8 cellular contexts compared by ENCODE assay signal in the genomic region with DNA sequence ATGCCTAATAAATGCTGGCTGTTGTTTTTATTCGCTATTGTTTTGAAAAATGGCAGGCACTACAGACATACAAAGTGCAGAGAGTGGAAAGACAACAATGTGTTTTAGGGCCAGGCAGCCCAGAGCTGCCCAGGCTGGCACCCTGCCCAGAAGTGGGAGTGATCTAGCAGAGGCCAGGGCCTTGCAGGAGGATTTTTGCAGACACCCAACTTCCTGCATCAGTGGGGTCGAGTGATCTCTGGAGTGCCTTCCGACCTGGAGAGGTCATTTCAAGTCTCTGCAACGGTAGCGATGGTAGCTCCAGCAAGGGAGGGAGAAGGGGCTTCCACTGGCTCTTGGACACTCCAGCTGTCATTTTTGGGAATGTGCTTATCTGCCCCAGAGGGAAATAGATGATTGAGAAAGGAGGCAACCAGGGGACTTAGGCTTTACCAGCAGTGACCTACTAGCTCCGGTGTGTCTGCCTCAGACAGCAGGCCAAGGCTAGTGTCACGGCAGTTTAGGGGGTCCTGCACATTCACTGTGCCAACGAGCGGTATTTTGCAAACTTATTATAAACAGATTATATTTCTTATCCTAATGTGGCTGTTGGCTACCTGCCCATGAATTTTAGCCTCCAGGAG.
DNase-seq lines count a peak whose midpoint lies in the region; ATAC-seq and TF ChIP-seq lines count a peak whose summit lies in the region.
"Not testable (repeated sequence)": the region's sequence is repeated elsewhere in the genome, so short reads cannot be mapped to it uniquely, and the experiment has no call there.

No MANE protein-coding gene starts in this region.

- H3K27me3 ChIP-seq in Peyer's patch, gastrocnemius medialis, uterus: not testable (repeated sequence)

- not testable (repeated sequence) for H3K9me3 ChIP-seq in Peyer's patch, gastrocnemius medialis, uterus

- H3K27me3 Mint-ChIP-seq in central memory CD8-positive, alpha-beta T cell, result not testable (repeated sequence)

- H3K4me3 ChIP-seq in Peyer's patch, gastrocnemius medialis, uterus: not testable (repeated sequence)

- not testable (repeated sequence) for H3K4me1 Mint-ChIP-seq in central memory CD8-positive, alpha-beta T cell

- not testable (repeated sequence) for H3K36me3 ChIP-seq in Peyer's patch, gastrocnemius medialis, uterus

- H3K4me3 Mint-ChIP-seq in central memory CD8-positive, alpha-beta T cell, result not testable (repeated sequence)

- H3K27ac Mint-ChIP-seq in central memory CD8-positive, alpha-beta T cell (ENCODE audit: low read depth), result not testable (repeated sequence)

- not testable (repeated sequence) for TF ChIP-seq POLR2A in Peyer's patch (IDR thresholded peaks at IDR 0.05); gastrocnemius medialis (IDR thresholded peaks at IDR 0.05); uterus (IDR thresholded peaks at IDR 0.05)

- TF ChIP-seq CTCF in Peyer's patch (IDR thresholded peaks at IDR 0.05); gastrocnemius medialis (IDR thresholded peaks at IDR 0.05 in 4 of 5, conservative IDR thresholded peaks at IDR 0.05 in 1 of 5); uterus (IDR thresholded peaks at IDR 0.05): not testable (repeated sequence)

- in situ Hi-C loops in gastrocnemius medialis (cut with MboI; ENCODE audit: low sequenced_read_pairs in 4 of 4), result not testable (repeated sequence)

- ATAC-seq in central memory CD8-positive, alpha-beta T cell (replicated peaks; ENCODE audit: extremely low read depth, poor library complexity, severe bottlenecking), result peak; percentile 71
- ATAC-seq in gastrocnemius medialis, result peak; percentile 35 to 55

- intact Hi-C loops in gastrocnemius medialis (cut with DNase I; ENCODE audit: low total_unique reads); uterus (cut with DNase I; ENCODE audit: low total_unique reads): not testable (repeated sequence)

- not testable (repeated sequence) for H3K27ac ChIP-seq in Peyer's patch, gastrocnemius medialis, uterus

- H3K36me3 Mint-ChIP-seq in central memory CD8-positive, alpha-beta T cell (ENCODE audit: insufficient read depth), result not testable (repeated sequence)

- H3K9me3 Mint-ChIP-seq in central memory CD8-positive, alpha-beta T cell, result not testable (repeated sequence)

- DNase-seq in EH (ENCODE audit: low read depth), result peak; percentile 35
- DNase-seq in Peyer's patch, result peak; percentile 54 to 82 (median 55)
- peak; percentile 18 for DNase-seq in activated T-helper 1 cell treated with Interleukin-2 at 50 U/mL for 16 hours (ENCODE audit: low read depth)
- DNase-seq in central memory CD8-positive, alpha-beta T cell (ENCODE audit: low spot score in 2 of 2), result peak in 1 of 2 donors; percentile 29
- DNase-seq in glomerular visceral epithelial cell (ENCODE audit: extremely low spot score), result peak; percentile 46
- peak; percentile 71 to 77 for DNase-seq in lung microvascular endothelial cell (ENCODE audit: low read depth in 2 of 2)
- DNase-seq in gastrocnemius medialis, result peak; percentile 15 to 48
- peak; percentile 40 to 69 for DNase-seq in uterus

- H3K4me1 ChIP-seq in Peyer's patch, gastrocnemius medialis, uterus: not testable (repeated sequence)
